ENCODE assay signal across 1 cellular context in the genomic region with DNA sequence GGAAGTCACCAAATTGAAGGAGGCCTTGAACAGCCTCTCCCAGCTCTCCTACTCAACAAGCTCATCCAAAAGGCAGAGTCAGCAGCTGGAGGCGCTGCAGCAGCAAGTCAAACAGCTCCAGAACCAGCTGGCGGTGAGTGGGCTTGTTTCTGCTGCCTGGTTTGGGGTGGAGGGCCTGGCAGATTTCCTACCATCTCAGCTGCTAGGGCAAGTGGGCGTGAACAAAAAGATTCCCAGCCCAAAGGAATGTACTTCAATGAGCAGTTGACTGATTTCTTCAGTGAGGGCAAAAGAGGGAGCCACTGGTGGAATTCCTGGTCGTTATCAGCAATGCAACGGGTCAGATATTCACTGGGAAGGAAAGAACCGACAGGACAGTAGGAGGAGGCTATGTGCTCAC.
TF ChIP-seq lines count a peak whose summit lies in the region.

No MANE protein-coding gene starts in this region.

TF ChIP-seq in GM23338, 12 proteins besides CTCF, POLR2A, EP300 and RAD21 (continued from another document):
- TF ChIP-seq, protein P1, sequence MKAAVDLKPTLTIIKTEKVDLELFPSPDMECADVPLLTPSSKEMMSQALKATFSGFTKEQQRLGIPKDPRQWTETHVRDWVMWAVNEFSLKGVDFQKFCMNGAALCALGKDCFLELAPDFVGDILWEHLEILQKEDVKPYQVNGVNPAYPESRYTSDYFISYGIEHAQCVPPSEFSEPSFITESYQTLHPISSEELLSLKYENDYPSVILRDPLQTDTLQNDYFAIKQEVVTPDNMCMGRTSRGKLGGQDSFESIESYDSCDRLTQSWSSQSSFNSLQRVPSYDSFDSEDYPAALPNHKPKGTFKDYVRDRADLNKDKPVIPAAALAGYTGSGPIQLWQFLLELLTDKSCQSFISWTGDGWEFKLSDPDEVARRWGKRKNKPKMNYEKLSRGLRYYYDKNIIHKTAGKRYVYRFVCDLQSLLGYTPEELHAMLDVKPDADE (IDR thresholded peaks at IDR 0.05) = no peak
- TF ChIP-seq, protein P2, sequence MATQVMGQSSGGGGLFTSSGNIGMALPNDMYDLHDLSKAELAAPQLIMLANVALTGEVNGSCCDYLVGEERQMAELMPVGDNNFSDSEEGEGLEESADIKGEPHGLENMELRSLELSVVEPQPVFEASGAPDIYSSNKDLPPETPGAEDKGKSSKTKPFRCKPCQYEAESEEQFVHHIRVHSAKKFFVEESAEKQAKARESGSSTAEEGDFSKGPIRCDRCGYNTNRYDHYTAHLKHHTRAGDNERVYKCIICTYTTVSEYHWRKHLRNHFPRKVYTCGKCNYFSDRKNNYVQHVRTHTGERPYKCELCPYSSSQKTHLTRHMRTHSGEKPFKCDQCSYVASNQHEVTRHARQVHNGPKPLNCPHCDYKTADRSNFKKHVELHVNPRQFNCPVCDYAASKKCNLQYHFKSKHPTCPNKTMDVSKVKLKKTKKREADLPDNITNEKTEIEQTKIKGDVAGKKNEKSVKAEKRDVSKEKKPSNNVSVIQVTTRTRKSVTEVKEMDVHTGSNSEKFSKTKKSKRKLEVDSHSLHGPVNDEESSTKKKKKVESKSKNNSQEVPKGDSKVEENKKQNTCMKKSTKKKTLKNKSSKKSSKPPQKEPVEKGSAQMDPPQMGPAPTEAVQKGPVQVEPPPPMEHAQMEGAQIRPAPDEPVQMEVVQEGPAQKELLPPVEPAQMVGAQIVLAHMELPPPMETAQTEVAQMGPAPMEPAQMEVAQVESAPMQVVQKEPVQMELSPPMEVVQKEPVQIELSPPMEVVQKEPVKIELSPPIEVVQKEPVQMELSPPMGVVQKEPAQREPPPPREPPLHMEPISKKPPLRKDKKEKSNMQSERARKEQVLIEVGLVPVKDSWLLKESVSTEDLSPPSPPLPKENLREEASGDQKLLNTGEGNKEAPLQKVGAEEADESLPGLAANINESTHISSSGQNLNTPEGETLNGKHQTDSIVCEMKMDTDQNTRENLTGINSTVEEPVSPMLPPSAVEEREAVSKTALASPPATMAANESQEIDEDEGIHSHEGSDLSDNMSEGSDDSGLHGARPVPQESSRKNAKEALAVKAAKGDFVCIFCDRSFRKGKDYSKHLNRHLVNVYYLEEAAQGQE (IDR thresholded peaks at IDR 0.05; ENCODE audit: unreplicated experiment) = no peak
TF ChIP-seq in GM23338: peak in this region for 0.
